ENCODE assay signal across 1 cellular context in the genomic region with DNA sequence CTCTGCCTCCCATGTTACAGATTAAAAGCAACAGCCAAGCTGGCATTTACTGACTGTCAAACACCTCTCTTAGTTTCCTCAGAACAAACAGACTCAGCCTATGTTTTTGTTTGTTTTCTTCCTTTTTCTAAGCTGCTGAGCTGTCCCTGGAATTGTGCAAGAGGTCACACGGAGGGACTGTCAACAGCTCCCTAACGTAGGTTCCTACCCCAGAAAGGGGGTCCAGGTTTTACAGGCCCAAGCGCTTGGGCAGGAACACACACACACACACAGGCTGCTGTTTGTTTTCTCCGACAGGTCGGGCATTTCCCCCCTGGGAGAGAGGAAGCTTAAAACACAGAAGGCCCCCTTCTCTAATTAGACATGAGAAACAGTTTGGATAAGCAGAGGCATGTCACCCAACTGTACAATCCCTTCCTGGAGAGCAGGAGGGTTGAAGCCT.
TF ChIP-seq lines count a peak whose summit lies in the region.

No MANE protein-coding gene starts in this region.

TF ChIP-seq in HepG2, 621 proteins besides CTCF, POLR2A, EP300 and RAD21 (continued from another document and continues in another):
- no peak for TF ChIP-seq PLRG1 (conservative IDR thresholded peaks at IDR 0.05)
- no peak for TF ChIP-seq ZNF713 (CRISPR knock-in tag; IDR thresholded peaks at IDR 0.05)
- TF ChIP-seq SNRNP70 (IDR thresholded peaks at IDR 0.05; ENCODE audit: low read depth, low read length) = no peak
- TF ChIP-seq, protein P1, sequence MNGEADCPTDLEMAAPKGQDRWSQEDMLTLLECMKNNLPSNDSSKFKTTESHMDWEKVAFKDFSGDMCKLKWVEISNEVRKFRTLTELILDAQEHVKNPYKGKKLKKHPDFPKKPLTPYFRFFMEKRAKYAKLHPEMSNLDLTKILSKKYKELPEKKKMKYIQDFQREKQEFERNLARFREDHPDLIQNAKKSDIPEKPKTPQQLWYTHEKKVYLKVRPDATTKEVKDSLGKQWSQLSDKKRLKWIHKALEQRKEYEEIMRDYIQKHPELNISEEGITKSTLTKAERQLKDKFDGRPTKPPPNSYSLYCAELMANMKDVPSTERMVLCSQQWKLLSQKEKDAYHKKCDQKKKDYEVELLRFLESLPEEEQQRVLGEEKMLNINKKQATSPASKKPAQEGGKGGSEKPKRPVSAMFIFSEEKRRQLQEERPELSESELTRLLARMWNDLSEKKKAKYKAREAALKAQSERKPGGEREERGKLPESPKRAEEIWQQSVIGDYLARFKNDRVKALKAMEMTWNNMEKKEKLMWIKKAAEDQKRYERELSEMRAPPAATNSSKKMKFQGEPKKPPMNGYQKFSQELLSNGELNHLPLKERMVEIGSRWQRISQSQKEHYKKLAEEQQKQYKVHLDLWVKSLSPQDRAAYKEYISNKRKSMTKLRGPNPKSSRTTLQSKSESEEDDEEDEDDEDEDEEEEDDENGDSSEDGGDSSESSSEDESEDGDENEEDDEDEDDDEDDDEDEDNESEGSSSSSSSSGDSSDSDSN (CRISPR knock-in tag; IDR thresholded peaks at IDR 0.05) = peak; percentile 76
- TF ChIP-seq DR1 (CRISPR knock-in tag; IDR thresholded peaks at IDR 0.05) = no peak; the same call in 1 of the 2 replicates
- peak; percentile 94 for TF ChIP-seq HDAC1 (CRISPR knock-in tag; IDR thresholded peaks at IDR 0.05)
- TF ChIP-seq, protein P2, sequence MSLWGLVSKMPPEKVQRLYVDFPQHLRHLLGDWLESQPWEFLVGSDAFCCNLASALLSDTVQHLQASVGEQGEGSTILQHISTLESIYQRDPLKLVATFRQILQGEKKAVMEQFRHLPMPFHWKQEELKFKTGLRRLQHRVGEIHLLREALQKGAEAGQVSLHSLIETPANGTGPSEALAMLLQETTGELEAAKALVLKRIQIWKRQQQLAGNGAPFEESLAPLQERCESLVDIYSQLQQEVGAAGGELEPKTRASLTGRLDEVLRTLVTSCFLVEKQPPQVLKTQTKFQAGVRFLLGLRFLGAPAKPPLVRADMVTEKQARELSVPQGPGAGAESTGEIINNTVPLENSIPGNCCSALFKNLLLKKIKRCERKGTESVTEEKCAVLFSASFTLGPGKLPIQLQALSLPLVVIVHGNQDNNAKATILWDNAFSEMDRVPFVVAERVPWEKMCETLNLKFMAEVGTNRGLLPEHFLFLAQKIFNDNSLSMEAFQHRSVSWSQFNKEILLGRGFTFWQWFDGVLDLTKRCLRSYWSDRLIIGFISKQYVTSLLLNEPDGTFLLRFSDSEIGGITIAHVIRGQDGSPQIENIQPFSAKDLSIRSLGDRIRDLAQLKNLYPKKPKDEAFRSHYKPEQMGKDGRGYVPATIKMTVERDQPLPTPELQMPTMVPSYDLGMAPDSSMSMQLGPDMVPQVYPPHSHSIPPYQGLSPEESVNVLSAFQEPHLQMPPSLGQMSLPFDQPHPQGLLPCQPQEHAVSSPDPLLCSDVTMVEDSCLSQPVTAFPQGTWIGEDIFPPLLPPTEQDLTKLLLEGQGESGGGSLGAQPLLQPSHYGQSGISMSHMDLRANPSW (CRISPR knock-in tag; IDR thresholded peaks at IDR 0.05; ENCODE audit: borderline replicate concordance) = 0 out of 2 replicates have a peak, but pooled peaks have one; percentile 58
- no peak for TF ChIP-seq ZNF773 (CRISPR knock-in tag; IDR thresholded peaks at IDR 0.05; ENCODE audit: borderline replicate concordance)
- no peak for TF ChIP-seq ZNF33A (CRISPR knock-in tag; IDR thresholded peaks at IDR 0.05; ENCODE audit: borderline replicate concordance)
- peak; percentile 72 for TF ChIP-seq ZNF317 (CRISPR knock-in tag; IDR thresholded peaks at IDR 0.05)
- no peak for TF ChIP-seq ZNF737 (CRISPR knock-in tag; IDR thresholded peaks at IDR 0.05; ENCODE audit: borderline replicate concordance)
- no peak for TF ChIP-seq FOXM1 (CRISPR knock-in tag; IDR thresholded peaks at IDR 0.05)
- TF ChIP-seq, protein P3, sequence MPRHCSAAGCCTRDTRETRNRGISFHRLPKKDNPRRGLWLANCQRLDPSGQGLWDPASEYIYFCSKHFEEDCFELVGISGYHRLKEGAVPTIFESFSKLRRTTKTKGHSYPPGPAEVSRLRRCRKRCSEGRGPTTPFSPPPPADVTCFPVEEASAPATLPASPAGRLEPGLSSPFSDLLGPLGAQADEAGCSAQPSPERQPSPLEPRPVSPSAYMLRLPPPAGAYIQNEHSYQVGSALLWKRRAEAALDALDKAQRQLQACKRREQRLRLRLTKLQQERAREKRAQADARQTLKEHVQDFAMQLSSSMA (CRISPR knock-in tag; IDR thresholded peaks at IDR 0.05) = no peak
- 0 out of 2 replicates have a peak, but pooled peaks have one; percentile 60 for TF ChIP-seq FIP1L1 (IDR thresholded peaks at IDR 0.05; ENCODE audit: borderline replicate concordance, insufficient read depth, low read depth, low read length)
- peak; percentile 38; the same call in 1 of the 2 replicates for TF ChIP-seq ZNF777 (CRISPR knock-in tag; IDR thresholded peaks at IDR 0.05)
- 0 out of 2 replicates have a peak, but pooled peaks have one; percentile 31 for TF ChIP-seq CAMTA2 (CRISPR knock-in tag; IDR thresholded peaks at IDR 0.05; ENCODE audit: borderline replicate concordance)
- no peak for TF ChIP-seq CENPX (CRISPR knock-in tag; IDR thresholded peaks at IDR 0.05)
- TF ChIP-seq, protein P4, sequence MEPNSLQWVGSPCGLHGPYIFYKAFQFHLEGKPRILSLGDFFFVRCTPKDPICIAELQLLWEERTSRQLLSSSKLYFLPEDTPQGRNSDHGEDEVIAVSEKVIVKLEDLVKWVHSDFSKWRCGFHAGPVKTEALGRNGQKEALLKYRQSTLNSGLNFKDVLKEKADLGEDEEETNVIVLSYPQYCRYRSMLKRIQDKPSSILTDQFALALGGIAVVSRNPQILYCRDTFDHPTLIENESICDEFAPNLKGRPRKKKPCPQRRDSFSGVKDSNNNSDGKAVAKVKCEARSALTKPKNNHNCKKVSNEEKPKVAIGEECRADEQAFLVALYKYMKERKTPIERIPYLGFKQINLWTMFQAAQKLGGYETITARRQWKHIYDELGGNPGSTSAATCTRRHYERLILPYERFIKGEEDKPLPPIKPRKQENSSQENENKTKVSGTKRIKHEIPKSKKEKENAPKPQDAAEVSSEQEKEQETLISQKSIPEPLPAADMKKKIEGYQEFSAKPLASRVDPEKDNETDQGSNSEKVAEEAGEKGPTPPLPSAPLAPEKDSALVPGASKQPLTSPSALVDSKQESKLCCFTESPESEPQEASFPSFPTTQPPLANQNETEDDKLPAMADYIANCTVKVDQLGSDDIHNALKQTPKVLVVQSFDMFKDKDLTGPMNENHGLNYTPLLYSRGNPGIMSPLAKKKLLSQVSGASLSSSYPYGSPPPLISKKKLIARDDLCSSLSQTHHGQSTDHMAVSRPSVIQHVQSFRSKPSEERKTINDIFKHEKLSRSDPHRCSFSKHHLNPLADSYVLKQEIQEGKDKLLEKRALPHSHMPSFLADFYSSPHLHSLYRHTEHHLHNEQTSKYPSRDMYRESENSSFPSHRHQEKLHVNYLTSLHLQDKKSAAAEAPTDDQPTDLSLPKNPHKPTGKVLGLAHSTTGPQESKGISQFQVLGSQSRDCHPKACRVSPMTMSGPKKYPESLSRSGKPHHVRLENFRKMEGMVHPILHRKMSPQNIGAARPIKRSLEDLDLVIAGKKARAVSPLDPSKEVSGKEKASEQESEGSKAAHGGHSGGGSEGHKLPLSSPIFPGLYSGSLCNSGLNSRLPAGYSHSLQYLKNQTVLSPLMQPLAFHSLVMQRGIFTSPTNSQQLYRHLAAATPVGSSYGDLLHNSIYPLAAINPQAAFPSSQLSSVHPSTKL (CRISPR knock-in tag; IDR thresholded peaks at IDR 0.05) = peak; percentile 99
- 0 out of 2 replicates have a peak, but pooled peaks have one; percentile 46 for TF ChIP-seq SRY (CRISPR knock-in tag; IDR thresholded peaks at IDR 0.05)
- TF ChIP-seq ZNF609 (CRISPR knock-in tag; IDR thresholded peaks at IDR 0.05; ENCODE audit: borderline replicate concordance) = peak; percentile 99
- TF ChIP-seq ZNF598 (CRISPR knock-in tag; IDR thresholded peaks at IDR 0.05; ENCODE audit: borderline replicate concordance) = 0 out of 2 replicates have a peak, but pooled peaks have one; percentile 26
- no peak for TF ChIP-seq ZNF572 (CRISPR knock-in tag; IDR thresholded peaks at IDR 0.05)
- TF ChIP-seq EHMT2 (IDR thresholded peaks at IDR 0.05; ENCODE audit: borderline replicate concordance, low read depth, low read length) = peak; percentile 70; the same call in 1 of the 2 replicates
- peak; percentile 68 for TF ChIP-seq KAT8 (CRISPR knock-in tag; IDR thresholded peaks at IDR 0.05)
- no peak for TF ChIP-seq RFX1 (IDR thresholded peaks at IDR 0.05)
- peak; percentile 71; the same call in 1 of the 2 replicates for TF ChIP-seq ZSCAN22 (CRISPR knock-in tag; IDR thresholded peaks at IDR 0.05)
- TF ChIP-seq, protein P5, sequence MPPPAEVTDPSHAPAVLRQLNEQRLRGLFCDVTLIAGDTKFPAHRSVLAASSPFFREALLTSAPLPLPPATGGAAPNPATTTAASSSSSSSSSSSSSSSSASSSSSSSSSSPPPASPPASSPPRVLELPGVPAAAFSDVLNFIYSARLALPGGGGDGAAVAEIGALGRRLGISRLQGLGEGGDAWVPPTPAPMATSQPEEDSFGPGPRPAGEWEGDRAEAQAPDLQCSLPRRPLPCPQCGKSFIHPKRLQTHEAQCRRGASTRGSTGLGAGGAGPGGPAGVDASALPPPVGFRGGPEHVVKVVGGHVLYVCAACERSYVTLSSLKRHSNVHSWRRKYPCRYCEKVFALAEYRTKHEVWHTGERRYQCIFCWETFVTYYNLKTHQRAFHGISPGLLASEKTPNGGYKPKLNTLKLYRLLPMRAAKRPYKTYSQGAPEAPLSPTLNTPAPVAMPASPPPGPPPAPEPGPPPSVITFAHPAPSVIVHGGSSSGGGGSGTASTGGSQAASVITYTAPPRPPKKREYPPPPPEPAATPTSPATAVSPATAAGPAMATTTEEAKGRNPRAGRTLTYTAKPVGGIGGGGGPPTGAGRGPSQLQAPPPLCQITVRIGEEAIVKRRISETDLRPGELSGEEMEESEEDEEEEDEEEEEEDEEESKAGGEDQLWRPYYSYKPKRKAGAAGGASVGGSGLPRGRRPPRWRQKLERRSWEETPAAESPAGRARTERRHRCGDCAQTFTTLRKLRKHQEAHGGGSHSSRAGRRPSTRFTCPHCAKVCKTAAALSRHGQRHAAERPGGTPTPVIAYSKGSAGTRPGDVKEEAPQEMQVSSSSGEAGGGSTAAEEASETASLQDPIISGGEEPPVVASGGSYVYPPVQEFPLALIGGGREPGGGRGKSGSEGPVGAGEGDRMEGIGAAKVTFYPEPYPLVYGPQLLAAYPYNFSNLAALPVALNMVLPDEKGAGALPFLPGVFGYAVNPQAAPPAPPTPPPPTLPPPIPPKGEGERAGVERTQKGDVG (CRISPR knock-in tag; IDR thresholded peaks at IDR 0.05; ENCODE audit: borderline replicate concordance) = peak; percentile 80
- no peak for TF ChIP-seq TAF15 (IDR thresholded peaks at IDR 0.05; ENCODE audit: low read depth, low read length, poor library complexity, severe bottlenecking)
- no peak for TF ChIP-seq NFE2 (CRISPR knock-in tag; IDR thresholded peaks at IDR 0.05)
- TF ChIP-seq, protein P6, sequence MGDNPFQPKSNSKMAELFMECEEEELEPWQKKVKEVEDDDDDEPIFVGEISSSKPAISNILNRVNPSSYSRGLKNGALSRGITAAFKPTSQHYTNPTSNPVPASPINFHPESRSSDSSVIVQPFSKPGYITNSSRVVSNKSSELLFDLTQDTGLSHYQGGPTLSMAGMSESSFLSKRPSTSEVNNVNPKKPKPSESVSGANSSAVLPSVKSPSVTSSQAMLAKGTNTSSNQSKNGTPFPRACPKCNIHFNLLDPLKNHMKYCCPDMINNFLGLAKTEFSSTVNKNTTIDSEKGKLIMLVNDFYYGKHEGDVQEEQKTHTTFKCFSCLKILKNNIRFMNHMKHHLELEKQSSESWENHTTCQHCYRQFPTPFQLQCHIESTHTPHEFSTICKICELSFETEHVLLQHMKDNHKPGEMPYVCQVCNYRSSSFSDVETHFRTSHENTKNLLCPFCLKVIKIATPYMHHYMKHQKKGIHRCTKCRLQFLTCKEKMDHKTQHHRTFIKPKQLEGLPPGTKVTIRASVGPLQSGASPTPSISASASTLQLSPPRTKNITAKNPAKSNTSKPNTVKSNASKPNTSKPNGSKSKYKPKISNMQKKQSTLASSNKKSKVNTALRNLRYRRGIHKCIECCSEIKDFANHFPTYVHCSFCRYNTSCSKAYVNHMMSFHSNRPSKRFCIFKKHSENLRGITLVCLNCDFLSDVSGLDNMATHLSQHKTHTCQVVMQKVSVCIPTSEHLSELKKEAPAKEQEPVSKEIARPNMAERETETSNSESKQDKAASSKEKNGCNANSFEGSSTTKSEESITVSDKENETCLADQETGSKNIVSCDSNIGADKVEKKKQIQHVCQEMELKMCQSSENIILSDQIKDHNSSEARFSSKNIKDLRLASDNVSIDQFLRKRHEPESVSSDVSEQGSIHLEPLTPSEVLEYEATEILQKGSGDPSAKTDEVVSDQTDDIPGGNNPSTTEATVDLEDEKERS (CRISPR knock-in tag; IDR thresholded peaks at IDR 0.05) = peak; percentile 89; the same call in 1 of the 2 replicates
- peak; percentile 93 for TF ChIP-seq CCDC6 (CRISPR knock-in tag; IDR thresholded peaks at IDR 0.05)
- no peak for TF ChIP-seq ZNF784 (CRISPR knock-in tag; IDR thresholded peaks at IDR 0.05; ENCODE audit: borderline replicate concordance)
- TF ChIP-seq ZFP62 (CRISPR knock-in tag; IDR thresholded peaks at IDR 0.05) = no peak
